In the genomic region with DNA sequence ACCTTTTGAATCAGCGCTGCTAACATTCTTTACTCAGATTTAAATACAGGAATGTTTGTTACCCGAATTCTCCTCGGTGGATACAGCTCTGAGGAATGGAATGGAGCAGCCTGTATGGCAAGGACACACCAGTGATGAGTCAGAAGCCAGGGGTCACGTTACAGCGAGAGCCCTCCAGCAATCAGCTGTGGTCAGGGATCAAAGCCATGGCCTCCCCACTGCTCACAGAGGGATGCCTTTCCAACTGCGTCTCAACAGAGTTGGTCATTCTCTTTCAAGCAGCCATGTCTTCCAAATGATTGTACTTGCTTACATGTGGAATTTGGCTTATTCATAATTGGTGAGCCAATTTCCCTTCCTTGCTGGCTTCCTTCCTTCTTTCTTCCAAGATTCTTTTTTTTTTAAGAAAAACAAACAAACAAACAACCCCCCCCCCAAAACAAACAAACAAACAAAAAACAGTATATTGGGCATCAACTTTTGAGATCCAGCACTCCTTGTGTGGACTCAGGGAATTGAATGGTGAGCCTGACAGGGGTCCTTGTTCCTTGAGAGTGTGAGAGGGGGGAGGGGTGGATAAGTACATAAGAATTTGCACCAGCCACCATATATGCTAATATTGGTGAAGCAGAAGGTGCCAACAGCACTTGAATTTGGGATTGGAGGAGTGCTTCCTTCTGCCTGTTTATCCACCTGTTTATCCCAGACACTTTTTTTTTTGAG, we compare ENCODE assay signal across 9 cellular contexts.
DNase-seq lines count a peak whose midpoint lies in the region; ATAC-seq, FAIRE-seq and TF ChIP-seq lines count a peak whose summit lies in the region.
"Had no signal": no experiment of that assay in that cellular context is flagged by ENCODE, and none has a peak within 500 bp of the region (broad histone marks: within the 10 kb centered on the region; RNA-seq: fewer than 3 reads in every experiment).

No MANE protein-coding gene starts in this region.

- H3K27ac Mint-ChIP-seq in Calu3 (ENCODE audit: unreplicated experiment) = no peak overlapping the region

- no peaks in the 10 kb centered on the region for H3K27me3 Mint-ChIP-seq in Calu3 (ENCODE audit: unreplicated experiment)

- no peaks in the 10 kb centered on the region for H3K27me3 ChIP-seq in osteoblast (ENCODE audit: insufficient read depth, low read length)

- H3K9me3 ChIP-seq in osteoblast (ENCODE audit: low read depth, low read length) = no peaks in the 10 kb centered on the region

- H3K4me1 ChIP-seq in osteoblast (ENCODE audit: insufficient read depth, low read length) = peaks cover 26% of the 10 kb centered on the region

- BruUV-seq in Calu3 (replicated peaks; lab: Mats Ljungman, UMichigan) = no TSS peak

- no peak overlapping the region for H3K4me3 Mint-ChIP-seq in Calu3 (ENCODE audit: low read depth, unreplicated experiment)

- H3K27ac ChIP-seq in osteoblast (ENCODE audit: low read depth, low read length) = peak overlapping the region; percentile 53

- POLR2A ChIA-PET in GM10248 (lab: Yijun Ruan, JAX) = no interaction called here

- H4K20me1 ChIP-seq in osteoblast (ENCODE audit: insufficient read depth, low read length) = no peaks in the 10 kb centered on the region

- H3K36me3 ChIP-seq in osteoblast (ENCODE audit: insufficient read depth, low read length) = no peaks in the 10 kb centered on the region

- DNase-seq in Calu3 = peak; percentile 18
- DNase-seq in RCC 7860 (ENCODE audit: low spot score) = peak; percentile 96
- DNase-seq in fibroblast of peridontal ligament (ENCODE audit: extremely low read depth) = peak; percentile 100
- DNase-seq in osteoblast (ENCODE audit: insufficient read length, low spot score, missing footprints) = peak; percentile 87
- no peak for DNase-seq in GM10248 (ENCODE audit: extremely low spot score)
- DNase-seq in hippocampal formation (lab: John Stamatoyannopoulos, UW) = no peak
- no peak for DNase-seq in head of caudate nucleus
- DNase-seq: RPMI8226 had no signal

- H3K79me2 ChIP-seq in osteoblast (ENCODE audit: insufficient read depth, low read length) = no peaks in the 10 kb centered on the region

- no peak overlapping the region for H3K4me3 ChIP-seq in osteoblast (ENCODE audit: insufficient read depth, low read length)

- intact Hi-C loops in Calu3 (cut with micrococcal nuclease; ENCODE audit: unreplicated experiment) = loop anchor here (5.0 to 10.0 kb wide), 2 partner anchors 91 to 379 kb away; no protein-coding TSS in a partner anchor
- intact Hi-C loops in head of caudate nucleus (cut with DNase I) = no loop called here

- ATAC-seq in GM18502 (IDR thresholded peaks at IDR 0.05; ENCODE audit: poor library complexity, unreplicated experiment) = no peak

- H3K36me3 Mint-ChIP-seq in Calu3 (ENCODE audit: insufficient read depth, unreplicated experiment) = no peaks in the 10 kb centered on the region

- FAIRE-seq in RCC 7860 (lab: Jason Lieb, UNC) = peak; percentile 89

- peak overlapping the region; percentile 46 for H3K4me2 ChIP-seq in osteoblast (ENCODE audit: insufficient read depth, low read length)

- TF ChIP-seq CTCF in Calu3 (IDR thresholded peaks at IDR 0.05; ENCODE audit: unreplicated experiment) (no peak), osteoblast (IDR thresholded peaks at IDR 0.05; ENCODE audit: extremely low read depth, low read depth, low read length) (no peak), GM10248 (IDR thresholded peaks at IDR 0.05; ENCODE audit: control extremely low read depth, extremely low read depth, low read depth, missing control alignments) (no peak)

- peaks cover 7% of the 10 kb centered on the region for H3K4me1 Mint-ChIP-seq in Calu3 (ENCODE audit: low read depth, unreplicated experiment)

- H3K9me3 Mint-ChIP-seq in Calu3 (ENCODE audit: low read depth, unreplicated experiment) = no peaks in the 10 kb centered on the region

- no peak overlapping the region for H2AFZ ChIP-seq in osteoblast (ENCODE audit: low read length)

- CTCF ChIA-PET in Calu3 (lab: Charles Lee) = interaction anchor here (0.6 kb wide), 1 partner anchor 11 kb away, joined by 3 read pairs; no protein-coding TSS in a partner anchor
- CTCF ChIA-PET in GM10248 (lab: Yijun Ruan, JAX) = interaction anchor here (1.6 kb wide), 1 partner anchor 20 kb away, joined by 4 read pairs; no protein-coding TSS in a partner anchor

Comparison
In these comparisons a context has a peak if more than half of its experiments do, and no peak if none do; other contexts are left out.
1. DNase-seq: peak in Calu3 (single experiment), RCC 7860 (single experiment), fibroblast of peridontal ligament (single experiment) and osteoblast (single experiment); none in GM10248 (single experiment), hippocampal formation (0 of 2) and head of caudate nucleus (0 of 42).